13 cellular contexts compared by ENCODE assay signal in the genomic region with DNA sequence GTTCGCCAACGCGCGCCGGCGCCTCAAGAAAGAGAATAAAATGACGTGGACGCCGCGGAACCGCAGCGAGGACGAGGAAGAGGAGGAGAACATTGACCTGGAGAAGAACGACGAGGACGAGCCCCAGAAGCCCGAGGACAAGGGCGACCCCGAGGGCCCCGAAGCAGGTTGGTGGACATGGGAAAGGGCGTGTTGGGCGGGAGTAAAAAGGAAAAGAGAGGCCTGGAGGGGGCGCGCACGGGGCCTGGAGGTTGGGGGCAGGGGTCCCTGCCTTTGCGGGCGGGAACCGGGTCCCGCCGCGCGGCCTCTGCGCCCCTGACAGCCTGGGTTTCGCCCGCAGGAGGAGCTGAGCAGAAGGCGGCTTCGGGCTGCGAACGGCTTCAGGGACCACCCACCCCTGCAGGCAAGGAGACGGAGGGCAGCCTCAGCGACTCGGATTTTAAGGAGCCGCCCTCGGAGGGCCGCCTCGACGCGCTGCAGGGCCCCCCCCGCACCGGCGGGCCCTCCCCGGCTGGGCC. TPM values are rescaled to one million over a fixed set of nuclear protein-coding genes. Genes with fewer than 3 reads are reported as not detected.
A peak's percentile ranks its signal among the peaks of the same experiment; 100 is the strongest.
DNase-seq lines count a peak whose midpoint lies in the region; ATAC-seq and TF ChIP-seq lines count a peak whose summit lies in the region.
"Had no signal": no experiment of that assay in that cellular context is flagged by ENCODE, and none has a peak within 500 bp of the region (broad histone marks: within the 10 kb centered on the region; RNA-seq: fewer than 3 reads in every experiment).

No MANE protein-coding gene starts in this region.

- H3K4me2 ChIP-seq in hepatocyte: peak overlapping the region; percentile 91
- H3K4me2 ChIP-seq in skeletal muscle satellite cell (ENCODE audit: low read length): peak overlapping the region; percentile 89

- peaks cover 79% of the 10 kb centered on the region for H3K27me3 Mint-ChIP-seq in T-helper 1 cell treated with Interleukin-12 subunit alpha and Interleukin-12 subunit beta and Interleukin-4 antibody, amounts not matched to agents 30 μg/mL and 1 μg/mL, for 36 hours (ENCODE audit: low read depth)
- peaks cover 89% of the 10 kb centered on the region for H3K27me3 Mint-ChIP-seq in WTC11 (ENCODE audit: low read depth)

- POLR2A ChIA-PET in WTC11 (lab: Charles Lee): no interaction called here

- peaks cover 10% of the 10 kb centered on the region for H3K36me3 Mint-ChIP-seq in T-helper 1 cell treated with Interleukin-12 subunit alpha and Interleukin-12 subunit beta and Interleukin-4 antibody, amounts not matched to agents 30 μg/mL and 1 μg/mL, for 36 hours (ENCODE audit: low read depth)
- H3K36me3 Mint-ChIP-seq in WTC11: peaks cover 2% of the 10 kb centered on the region; the same call in 1 of the 2 replicates

- peaks cover 28% of the 10 kb centered on the region for H3K79me2 ChIP-seq in hepatocyte

- no peak overlapping the region for H3K27ac ChIP-seq in hepatocyte
- H3K27ac ChIP-seq: KMS-11 had no signal

- DNase-seq in T-helper 1 cell (no peak), WTC11 (ENCODE audit: low spot score) (peak; percentile 60), hepatocyte (ENCODE audit: low spot score) (no peak), SIG-M5 treated with dmso at 0.1 percent for 504 hours (lab: John Stamatoyannopoulos, UW; ENCODE audit: unreplicated experiment) (no peak)
- DNase-seq: activated CD8-positive, alpha-beta memory T cell treated with anti-CD3 and anti-CD28 coated beads, Interleukin-2, amount 50 U/mL, for 4 hours had no signal

- H3K4me3 Mint-ChIP-seq in T-helper 1 cell treated with Interleukin-12 subunit alpha and Interleukin-12 subunit beta and Interleukin-4 antibody, amounts not matched to agents 30 μg/mL and 1 μg/mL, for 36 hours: no peak overlapping the region
- H3K4me3 Mint-ChIP-seq in WTC11: peak overlapping the region; percentile 70

- H3K36me3 ChIP-seq in hepatocyte (replicated peaks; ENCODE audit: insufficient read depth, low read depth) (no peaks in the 10 kb centered on the region), skeletal muscle satellite cell (ENCODE audit: insufficient read depth, low read length) (peaks cover 11% of the 10 kb centered on the region)

- no peak; the same call in 1 of the 2 replicates for TF ChIP-seq CTCF in WTC11 (IDR thresholded peaks at IDR 0.05)
- TF ChIP-seq CTCF in hepatocyte (IDR thresholded peaks at IDR 0.05; ENCODE audit: poor library complexity): peak; percentile 23

- H3K9me2 ChIP-seq in hepatocyte (replicated peaks; ENCODE audit: insufficient read depth): no peaks in the 10 kb centered on the region

- H3K9me3 ChIP-seq in hepatocyte (ENCODE audit: low read depth): no peaks in the 10 kb centered on the region
- H3K9me3 ChIP-seq in skeletal muscle satellite cell (replicated peaks; ENCODE audit: low read length): no peaks in the 10 kb centered on the region

- peaks cover 9% of the 10 kb centered on the region for H3K9me3 Mint-ChIP-seq in T-helper 1 cell treated with Interleukin-12 subunit alpha and Interleukin-12 subunit beta and Interleukin-4 antibody, amounts not matched to agents 30 μg/mL and 1 μg/mL, for 36 hours
- no peaks in the 10 kb centered on the region for H3K9me3 Mint-ChIP-seq in WTC11

- CTCF ChIA-PET in WTC11 (lab: Charles Lee): interaction anchor here (0.9 kb wide), 1 partner anchor 90 kb away, joined by 3 read pairs; no protein-coding TSS in a partner anchor

- no peak overlapping the region for H2AFZ ChIP-seq in hepatocyte

- H4K20me1 ChIP-seq in hepatocyte (ENCODE audit: insufficient read depth, poor library complexity, severe bottlenecking): peaks cover 17% of the 10 kb centered on the region

- ATAC-seq in WTC11 (no peak), HG02981 (IDR thresholded peaks at IDR 0.05; ENCODE audit: unreplicated experiment) (no peak), HG03045 (IDR thresholded peaks at IDR 0.05; ENCODE audit: unreplicated experiment) (no peak)
- ATAC-seq: esophagus mucosa, Panc1 had no signal

- H3K4me1 ChIP-seq in hepatocyte (ENCODE audit: insufficient read depth) (peaks cover 16% of the 10 kb centered on the region), skeletal muscle satellite cell (ENCODE audit: control insufficient read depth, insufficient read depth, low read length) (peaks cover 12% of the 10 kb centered on the region)

- H3K27ac Mint-ChIP-seq in T-helper 1 cell treated with Interleukin-12 subunit alpha and Interleukin-12 subunit beta and Interleukin-4 antibody, amounts not matched to agents 30 μg/mL and 1 μg/mL, for 36 hours: peak overlapping the region; percentile 70
- H3K27ac Mint-ChIP-seq in WTC11: no peak overlapping the region

- H3K27me3 ChIP-seq in hepatocyte: peaks cover 60% of the 10 kb centered on the region
- no peaks in the 10 kb centered on the region for H3K27me3 ChIP-seq in skeletal muscle satellite cell (ENCODE audit: control insufficient read depth, insufficient read depth, low read length)

- H3K9ac ChIP-seq in skeletal muscle satellite cell (ENCODE audit: low read depth, low read length): peak overlapping the region; percentile 82

- peaks cover 28% of the 10 kb centered on the region for H3K4me1 Mint-ChIP-seq in T-helper 1 cell treated with Interleukin-12 subunit alpha and Interleukin-12 subunit beta and Interleukin-4 antibody, amounts not matched to agents 30 μg/mL and 1 μg/mL, for 36 hours (ENCODE audit: low read depth)
- peaks cover 46% of the 10 kb centered on the region for H3K4me1 Mint-ChIP-seq in WTC11

- 6% methylated on average over 36 of the region's 52 CpGs for WGBS in hepatocyte (ENCODE audit: low lambda C conversion rate, missing lambda C conversion rate)

- no peak overlapping the region for H3K4me3 ChIP-seq in hepatocyte
- H3K4me3 ChIP-seq in skeletal muscle satellite cell (ENCODE audit: low read length): peak overlapping the region; percentile 85

TF ChIP-seq in WTC11, 78 proteins besides CTCF, POLR2A, EP300 and RAD21 (continues in another document):
- TF ChIP-seq NR2C2 (CRISPR knock-in tag; IDR thresholded peaks at IDR 0.05) (no peak), ZNF138 (CRISPR knock-in tag; conservative IDR thresholded peaks at IDR 0.05) (no peak), TCF7 (CRISPR knock-in tag; IDR thresholded peaks at IDR 0.05; ENCODE audit: low read depth) (no peak), NFYB (CRISPR knock-in tag; conservative IDR thresholded peaks at IDR 0.05; ENCODE audit: low read depth) (no peak)
- TF ChIP-seq, protein P1, sequence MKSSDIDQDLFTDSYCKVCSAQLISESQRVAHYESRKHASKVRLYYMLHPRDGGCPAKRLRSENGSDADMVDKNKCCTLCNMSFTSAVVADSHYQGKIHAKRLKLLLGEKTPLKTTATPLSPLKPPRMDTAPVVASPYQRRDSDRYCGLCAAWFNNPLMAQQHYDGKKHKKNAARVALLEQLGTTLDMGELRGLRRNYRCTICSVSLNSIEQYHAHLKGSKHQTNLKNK (CRISPR knock-in tag; IDR thresholded peaks at IDR 0.05): no peak
- TF ChIP-seq, protein P2, sequence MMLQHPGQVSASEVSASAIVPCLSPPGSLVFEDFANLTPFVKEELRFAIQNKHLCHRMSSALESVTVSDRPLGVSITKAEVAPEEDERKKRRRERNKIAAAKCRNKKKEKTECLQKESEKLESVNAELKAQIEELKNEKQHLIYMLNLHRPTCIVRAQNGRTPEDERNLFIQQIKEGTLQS (CRISPR knock-in tag; conservative IDR thresholded peaks at IDR 0.05): no peak
- TF ChIP-seq, protein P3, sequence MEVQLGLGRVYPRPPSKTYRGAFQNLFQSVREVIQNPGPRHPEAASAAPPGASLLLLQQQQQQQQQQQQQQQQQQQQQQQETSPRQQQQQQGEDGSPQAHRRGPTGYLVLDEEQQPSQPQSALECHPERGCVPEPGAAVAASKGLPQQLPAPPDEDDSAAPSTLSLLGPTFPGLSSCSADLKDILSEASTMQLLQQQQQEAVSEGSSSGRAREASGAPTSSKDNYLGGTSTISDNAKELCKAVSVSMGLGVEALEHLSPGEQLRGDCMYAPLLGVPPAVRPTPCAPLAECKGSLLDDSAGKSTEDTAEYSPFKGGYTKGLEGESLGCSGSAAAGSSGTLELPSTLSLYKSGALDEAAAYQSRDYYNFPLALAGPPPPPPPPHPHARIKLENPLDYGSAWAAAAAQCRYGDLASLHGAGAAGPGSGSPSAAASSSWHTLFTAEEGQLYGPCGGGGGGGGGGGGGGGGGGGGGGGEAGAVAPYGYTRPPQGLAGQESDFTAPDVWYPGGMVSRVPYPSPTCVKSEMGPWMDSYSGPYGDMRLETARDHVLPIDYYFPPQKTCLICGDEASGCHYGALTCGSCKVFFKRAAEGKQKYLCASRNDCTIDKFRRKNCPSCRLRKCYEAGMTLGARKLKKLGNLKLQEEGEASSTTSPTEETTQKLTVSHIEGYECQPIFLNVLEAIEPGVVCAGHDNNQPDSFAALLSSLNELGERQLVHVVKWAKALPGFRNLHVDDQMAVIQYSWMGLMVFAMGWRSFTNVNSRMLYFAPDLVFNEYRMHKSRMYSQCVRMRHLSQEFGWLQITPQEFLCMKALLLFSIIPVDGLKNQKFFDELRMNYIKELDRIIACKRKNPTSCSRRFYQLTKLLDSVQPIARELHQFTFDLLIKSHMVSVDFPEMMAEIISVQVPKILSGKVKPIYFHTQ (CRISPR knock-in tag; IDR thresholded peaks at IDR 0.05): no peak

RNA-seq across cellular contexts. Expression of a gene that starts 2.1 kb away (rescaled TPM):
- 0.35 to 0.48 TPM (median 0.44 TPM) in 3 replicates for total RNA-seq in WTC11 (2021)
- total RNA-seq in hepatocyte: 3.2 and 5.3 TPM in 2 replicates
- polyA plus RNA-seq in hepatocyte: 1.7 and 2.7 TPM in 2 replicates
- 0.87 and 1.8 TPM in 2 replicates for total RNA-seq in skeletal muscle satellite cell (2012; rRNA removed)
- polyA plus RNA-seq: AG04450 had no signal
